In genomic region chr11:76700177-76701100, GRCh38 we compare ENCODE assay signal across 1 cellular context.
A peak's percentile ranks its signal among the peaks of the same experiment; 100 is the strongest.
TF ChIP-seq lines count a peak whose summit lies in the region.

No MANE protein-coding gene starts in this region.

TF ChIP-seq in K562, 482 proteins besides CTCF, POLR2A, EP300 and RAD21 (continued from another document and continues in another):
- TF ChIP-seq JUND (IDR thresholded peaks at IDR 0.05; ENCODE audit: borderline replicate concordance, low read depth, low read length) (peak; percentile 98), JUND (tag; IDR thresholded peaks at IDR 0.05; ENCODE audit: borderline replicate concordance, low read depth, low read length) (peak; percentile 96; the same call in 2 of the 3 replicates), ETV6 (IDR thresholded peaks at IDR 0.05; ENCODE audit: borderline replicate concordance in 1 of 2, low read depth in 2 of 2, low read length in 1 of 2) (0 out of 4 replicates have a peak, but pooled peaks of 1 of the 2 experiments have one; percentile 23), ETV6 (CRISPR knock-in tag; IDR thresholded peaks at IDR 0.05; ENCODE audit: borderline replicate concordance) (no peak), LCOR (CRISPR knock-in tag; IDR thresholded peaks at IDR 0.05) (peak; percentile 91), SMAD4 (CRISPR knock-in tag; conservative IDR thresholded peaks at IDR 0.05) (peak; percentile 92), RUNX1 (IDR thresholded peaks at IDR 0.05; ENCODE audit: low read depth) (peak; percentile 64; the same call in 1 of the 2 replicates), ZFP91 (CRISPR knock-in tag; IDR thresholded peaks at IDR 0.05) (no peak), SREBF2 (CRISPR knock-in tag; IDR thresholded peaks at IDR 0.05) (0 out of 2 replicates have a peak, but pooled peaks have one; percentile 45), CBX1 (IDR thresholded peaks at IDR 0.05; ENCODE audit: low read depth) (0 out of 2 replicates have a peak, but pooled peaks have one; percentile 64), LEF1 (IDR thresholded peaks at IDR 0.05) (peak; percentile 100), FOXO4 (CRISPR knock-in tag; IDR thresholded peaks at IDR 0.05) (no peak), CC2D1A (IDR thresholded peaks at IDR 0.05) (peak; percentile 98; the same call in 1 of the 2 replicates), PRDM10 (IDR thresholded peaks at IDR 0.05; ENCODE audit: partially characterized antibody) (peak; percentile 70), CHAMP1 (IDR thresholded peaks at IDR 0.05) (peak; percentile 61; the same call in 1 of the 2 replicates), CBX3 (IDR thresholded peaks at IDR 0.05; ENCODE audit: borderline replicate concordance in 1 of 2, low read length in 2 of 2) (peak in 1 of 2 experiments; percentile 79; a peak in 1 of 3 replicates), ZNF174 (CRISPR knock-in tag; IDR thresholded peaks at IDR 0.05) (no peak), HDAC8 (tag; IDR thresholded peaks at IDR 0.05) (peak; percentile 70; the same call in 1 of the 2 replicates), ELF1 (tag; IDR thresholded peaks at IDR 0.05) (peak; percentile 74), MEF2D (tag; conservative IDR thresholded peaks at IDR 0.05; ENCODE audit: low read depth) (peak; percentile 61; the same call in 1 of the 2 replicates), FOXP4 (CRISPR knock-in tag; IDR thresholded peaks at IDR 0.05; ENCODE audit: borderline replicate concordance) (no peak), ZNF143 (CRISPR knock-in tag; IDR thresholded peaks at IDR 0.05) (no peak), CHD4 (IDR thresholded peaks at IDR 0.05; ENCODE audit: insufficient read depth, insufficient replicate concordance, low read depth, low read length, poor library complexity, severe bottlenecking) (peak; percentile 83), KHSRP (IDR thresholded peaks at IDR 0.05) (peak; percentile 80), ETV1 (tag; conservative IDR thresholded peaks at IDR 0.05; ENCODE audit: low read depth) (peak; percentile 48; the same call in 1 of the 2 replicates), RB1 (IDR thresholded peaks at IDR 0.05; ENCODE audit: low read depth) (no peak), IRF9 (tag; IDR thresholded peaks at IDR 0.05) (no peak), MAFK (IDR thresholded peaks at IDR 0.05; ENCODE audit: low read length) (peak; percentile 60), HNRNPL (IDR thresholded peaks at IDR 0.05; ENCODE audit: low read depth, low read length) (no peak), ZNF224 (CRISPR knock-in tag; IDR thresholded peaks at IDR 0.05) (no peak), RBM17 (IDR thresholded peaks at IDR 0.05; ENCODE audit: borderline replicate concordance, low read depth, low read length) (no peak), IRF2 (CRISPR knock-in tag; IDR thresholded peaks at IDR 0.05) (no peak), SMAD3 (CRISPR knock-in tag; conservative IDR thresholded peaks at IDR 0.05) (no peak), YY1 (IDR thresholded peaks at IDR 0.05; ENCODE audit: borderline replicate concordance in 1 of 3, control insufficient read depth in 1 of 3, extremely low read depth in 1 of 3, insufficient read depth in 3 of 3, insufficient read length in 1 of 3, insufficient replicate concordance in 2 of 3, low read depth in 1 of 3, low read length in 2 of 3) (no peak), NR2C2 (CRISPR knock-in tag; IDR thresholded peaks at IDR 0.05) (no peak), NR2C2 (tag; IDR thresholded peaks at IDR 0.05) (peak; percentile 35; the same call in 1 of the 2 replicates)
- TF ChIP-seq, protein P1, sequence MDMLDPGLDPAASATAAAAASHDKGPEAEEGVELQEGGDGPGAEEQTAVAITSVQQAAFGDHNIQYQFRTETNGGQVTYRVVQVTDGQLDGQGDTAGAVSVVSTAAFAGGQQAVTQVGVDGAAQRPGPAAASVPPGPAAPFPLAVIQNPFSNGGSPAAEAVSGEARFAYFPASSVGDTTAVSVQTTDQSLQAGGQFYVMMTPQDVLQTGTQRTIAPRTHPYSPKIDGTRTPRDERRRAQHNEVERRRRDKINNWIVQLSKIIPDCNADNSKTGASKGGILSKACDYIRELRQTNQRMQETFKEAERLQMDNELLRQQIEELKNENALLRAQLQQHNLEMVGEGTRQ (CRISPR knock-in tag; IDR thresholded peaks at IDR 0.05): no peak
- TF ChIP-seq, protein P2, sequence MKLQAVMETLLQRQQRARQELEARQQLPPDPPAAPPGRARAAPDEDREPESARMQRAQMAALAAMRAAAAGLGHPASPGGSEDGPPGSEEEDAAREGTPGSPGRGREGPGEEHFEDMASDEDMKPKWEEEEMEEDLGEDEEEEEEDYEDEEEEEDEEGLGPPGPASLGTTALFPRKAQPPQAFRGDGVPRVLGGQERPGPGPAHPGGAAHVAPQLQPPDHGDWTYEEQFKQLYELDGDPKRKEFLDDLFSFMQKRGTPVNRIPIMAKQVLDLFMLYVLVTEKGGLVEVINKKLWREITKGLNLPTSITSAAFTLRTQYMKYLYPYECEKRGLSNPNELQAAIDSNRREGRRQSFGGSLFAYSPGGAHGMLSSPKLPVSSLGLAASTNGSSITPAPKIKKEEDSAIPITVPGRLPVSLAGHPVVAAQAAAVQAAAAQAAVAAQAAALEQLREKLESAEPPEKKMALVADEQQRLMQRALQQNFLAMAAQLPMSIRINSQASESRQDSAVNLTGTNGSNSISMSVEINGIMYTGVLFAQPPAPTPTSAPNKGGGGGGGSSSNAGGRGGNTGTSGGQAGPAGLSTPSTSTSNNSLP (IDR thresholded peaks at IDR 0.05; ENCODE audit: borderline replicate concordance, low read depth, low read length): peak; percentile 96
- TF ChIP-seq, protein P3, sequence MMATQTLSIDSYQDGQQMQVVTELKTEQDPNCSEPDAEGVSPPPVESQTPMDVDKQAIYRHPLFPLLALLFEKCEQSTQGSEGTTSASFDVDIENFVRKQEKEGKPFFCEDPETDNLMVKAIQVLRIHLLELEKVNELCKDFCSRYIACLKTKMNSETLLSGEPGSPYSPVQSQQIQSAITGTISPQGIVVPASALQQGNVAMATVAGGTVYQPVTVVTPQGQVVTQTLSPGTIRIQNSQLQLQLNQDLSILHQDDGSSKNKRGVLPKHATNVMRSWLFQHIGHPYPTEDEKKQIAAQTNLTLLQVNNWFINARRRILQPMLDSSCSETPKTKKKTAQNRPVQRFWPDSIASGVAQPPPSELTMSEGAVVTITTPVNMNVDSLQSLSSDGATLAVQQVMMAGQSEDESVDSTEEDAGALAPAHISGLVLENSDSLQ (IDR thresholded peaks at IDR 0.05): peak; percentile 52
- TF ChIP-seq, protein P4, sequence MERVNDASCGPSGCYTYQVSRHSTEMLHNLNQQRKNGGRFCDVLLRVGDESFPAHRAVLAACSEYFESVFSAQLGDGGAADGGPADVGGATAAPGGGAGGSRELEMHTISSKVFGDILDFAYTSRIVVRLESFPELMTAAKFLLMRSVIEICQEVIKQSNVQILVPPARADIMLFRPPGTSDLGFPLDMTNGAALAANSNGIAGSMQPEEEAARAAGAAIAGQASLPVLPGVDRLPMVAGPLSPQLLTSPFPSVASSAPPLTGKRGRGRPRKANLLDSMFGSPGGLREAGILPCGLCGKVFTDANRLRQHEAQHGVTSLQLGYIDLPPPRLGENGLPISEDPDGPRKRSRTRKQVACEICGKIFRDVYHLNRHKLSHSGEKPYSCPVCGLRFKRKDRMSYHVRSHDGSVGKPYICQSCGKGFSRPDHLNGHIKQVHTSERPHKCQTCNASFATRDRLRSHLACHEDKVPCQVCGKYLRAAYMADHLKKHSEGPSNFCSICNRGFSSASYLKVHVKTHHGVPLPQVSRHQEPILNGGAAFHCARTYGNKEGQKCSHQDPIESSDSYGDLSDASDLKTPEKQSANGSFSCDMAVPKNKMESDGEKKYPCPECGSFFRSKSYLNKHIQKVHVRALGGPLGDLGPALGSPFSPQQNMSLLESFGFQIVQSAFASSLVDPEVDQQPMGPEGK (CRISPR knock-in tag; IDR thresholded peaks at IDR 0.05; ENCODE audit: borderline replicate concordance): no peak
- TF ChIP-seq, protein P5, sequence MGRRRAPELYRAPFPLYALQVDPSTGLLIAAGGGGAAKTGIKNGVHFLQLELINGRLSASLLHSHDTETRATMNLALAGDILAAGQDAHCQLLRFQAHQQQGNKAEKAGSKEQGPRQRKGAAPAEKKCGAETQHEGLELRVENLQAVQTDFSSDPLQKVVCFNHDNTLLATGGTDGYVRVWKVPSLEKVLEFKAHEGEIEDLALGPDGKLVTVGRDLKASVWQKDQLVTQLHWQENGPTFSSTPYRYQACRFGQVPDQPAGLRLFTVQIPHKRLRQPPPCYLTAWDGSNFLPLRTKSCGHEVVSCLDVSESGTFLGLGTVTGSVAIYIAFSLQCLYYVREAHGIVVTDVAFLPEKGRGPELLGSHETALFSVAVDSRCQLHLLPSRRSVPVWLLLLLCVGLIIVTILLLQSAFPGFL (CRISPR knock-in tag; IDR thresholded peaks at IDR 0.05): no peak
